In the genomic region with DNA sequence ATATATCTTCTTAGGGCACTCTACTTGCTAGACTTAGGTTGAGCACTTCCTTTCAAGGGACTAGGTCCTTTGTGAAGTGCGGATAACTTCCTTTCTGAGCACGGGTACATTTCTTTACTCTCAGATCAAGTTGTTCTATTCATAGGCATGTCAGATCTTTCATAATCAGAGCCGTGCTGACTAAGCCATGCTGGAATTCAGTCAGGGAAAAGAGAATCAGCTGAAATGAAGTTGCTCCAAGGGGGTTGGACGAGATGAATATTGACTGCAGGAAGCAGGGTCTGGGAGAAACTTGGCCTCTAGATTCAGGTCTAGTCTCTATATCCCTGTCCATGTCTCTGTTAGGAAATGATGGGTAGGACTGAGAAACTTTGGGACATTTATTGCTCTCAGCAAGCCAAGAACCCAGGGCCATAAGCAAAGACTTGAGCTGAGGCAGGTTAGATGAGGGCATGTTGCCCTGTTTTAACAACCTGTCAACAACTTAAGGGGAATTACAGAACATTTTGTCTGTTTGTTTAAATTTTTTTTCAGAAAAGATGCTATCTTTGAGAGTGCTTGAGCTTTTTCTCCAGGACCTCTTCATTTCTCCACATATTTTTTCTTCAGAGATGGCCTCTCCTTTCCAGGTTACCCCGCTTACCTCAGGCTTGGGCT, we compare ENCODE assay signal across 9 cellular contexts. TPM values are rescaled to one million over a fixed set of nuclear protein-coding genes. Genes with fewer than 3 reads are reported as not detected.
A peak's percentile ranks its signal among the peaks of the same experiment; 100 is the strongest.
DNase-seq lines count a peak whose midpoint lies in the region; ATAC-seq, FAIRE-seq and TF ChIP-seq lines count a peak whose summit lies in the region.
"Had no signal": no experiment of that assay in that cellular context is flagged by ENCODE, and none has a peak within 500 bp of the region (broad histone marks: within the 10 kb centered on the region; RNA-seq: fewer than 3 reads in every experiment).

No MANE protein-coding gene starts in this region.

- no peaks in the 10 kb centered on the region for H3K36me3 ChIP-seq in lung (ENCODE audit: control insufficient read depth in 2 of 2, insufficient read depth in 2 of 2, low read length in 2 of 2)

- H3K4me1 ChIP-seq in lung (ENCODE audit: control insufficient read depth in 2 of 2, insufficient read depth in 2 of 2, low read length in 2 of 2) = peaks cover 1 to 5% of the 10 kb centered on the region in 2 donors

- WGBS in lung, 2 donors = 43 to 63% methylated on average over 5 of the region's 5 CpGs

- no peak for FAIRE-seq in GM19239 (lab: Jason Lieb, UNC)

- no peak for TF ChIP-seq CTCF in epithelial cell of esophagus (IDR thresholded peaks at IDR 0.05; ENCODE audit: insufficient read depth, low read depth, low read length, missing control alignments)
- no peak for TF ChIP-seq CTCF in lung (IDR thresholded peaks at IDR 0.05; ENCODE audit: control extremely low read depth, extremely low read depth)

- H3K4me3 ChIP-seq in epithelial cell of esophagus (ENCODE audit: low read length) (no peak overlapping the region), lung (no peak overlapping the region)

- no peaks in the 10 kb centered on the region for H3K9me3 ChIP-seq in lung (ENCODE audit: control insufficient read depth in 2 of 2, insufficient read depth in 1 of 2, low read length in 1 of 2)

- peak; percentile 86 for ATAC-seq in lung (ENCODE audit: insufficient read depth, low FRiP score)
- ATAC-seq in HG02938 (IDR thresholded peaks at IDR 0.05; ENCODE audit: unreplicated experiment) = no peak

- in situ Hi-C loops in ACHN (cut with HindIII; ENCODE audit: low pct_ligation_motif_present, low pct_unique_long_range_greater_than_20kb, low sequenced_read_pairs) = no loop called here

- DNase-seq in ACHN (peak; percentile 48), LHCN-M2 (ENCODE audit: low read depth) (peak; percentile 93), epithelial cell of esophagus (ENCODE audit: low read depth) (peak; percentile 90), lung (ENCODE audit: low spot score) (peak; percentile 35), GM19239 (ENCODE audit: insufficient read length, low spot score) (no peak)
- DNase-seq in stimulated activated CD4-positive, alpha-beta T cell treated with anti-CD3 and anti-CD28 coated beads, Interleukin-15, amount 100 ng/mL, for 24 hours = no peak
- no peak for DNase-seq in activated effector memory CD4-positive, alpha-beta T cell treated with Interleukin-2 at 50 U/mL for 16 hours
- DNase-seq: NCI-H446 had no signal

- no peaks in the 10 kb centered on the region for H3K27me3 ChIP-seq in lung (ENCODE audit: control insufficient read depth, insufficient read depth)

- H3K27ac ChIP-seq in lung (ENCODE audit: low read depth in 1 of 2, low read length in 1 of 2) = peak overlapping the region in 1 of 2 donors; percentile 66

RNA-seq across cellular contexts. Expression of gene AREG, which starts 28.3 kb away (rescaled TPM):
- total RNA-seq in LHCN-M2 (2014; rRNA removed) (75.3 and 95.8 TPM in 2 replicates), lung (10 to 100 TPM in 1 of 2 donors, 1 to 10 TPM in 1; 3.3 to 22.0 TPM)
- 0.91 TPM for polyA plus RNA-seq in LHCN-M2 (2012)
- polyA plus RNA-seq in lung = 10 to 100 TPM in 1 of 2 donors, 1 to 10 TPM in 1; 5.3 to 44.0 TPM

Comparison
In these comparisons a context has a peak if more than half of its experiments do, and no peak if none do; other contexts are left out.
1. DNase-seq: peak in ACHN (single experiment), LHCN-M2 (single experiment), epithelial cell of esophagus (single experiment) and lung (single experiment); none in GM19239 (single experiment), stimulated activated CD4-positive, alpha-beta T cell treated with anti-CD3 and anti-CD28 coated beads, Interleukin-15, amount 100 ng/mL, for 24 hours (single experiment) and activated effector memory CD4-positive, alpha-beta T cell treated with Interleukin-2 at 50 U/mL for 16 hours (single experiment).